In genomic region chr5:109315245-109315644, GRCh38 we compare ENCODE assay signal across 24 cellular contexts.
"Had no signal": no experiment of that assay in that cellular context is flagged by ENCODE, and none has a peak within 500 bp of the region (broad histone marks: within the 10 kb centered on the region; RNA-seq: fewer than 3 reads in every experiment).

No MANE protein-coding gene starts in this region.

- H2AFZ ChIP-seq: hepatocyte had no signal

- H3K36me3 ChIP-seq: esophagus muscularis mucosa, left ventricle myocardium inferior, lower lobe of right lung, pancreas, right lobe of liver, suprapubic skin, thyroid gland, upper lobe of left lung, uterus had no signal

- H3K79me2 ChIP-seq: hepatocyte had no signal

- H3K27me3 Mint-ChIP-seq: memory B cell, naive B cell, progenitor cell of endocrine pancreas had no signal

- H3K4me3 ChIP-seq: esophagus muscularis mucosa, hepatocyte, left ventricle myocardium inferior, lower lobe of right lung, pancreas, right lobe of liver, skin epidermis, suprapubic skin, thyroid gland, upper lobe of left lung, uterus had no signal

- DNase-seq: effector memory CD4-positive, alpha-beta T cell; head of caudate nucleus; kidney; left cardiac atrium; left ventricle myocardium inferior; lower lobe of right lung; naive B cell; occipital lobe; pancreas; right lobe of liver; stimulated activated naive CD4-positive, alpha-beta T cell treated with Interleukin-2 at 50 U/mL for 16 hours; thyroid gland; upper lobe of left lung; uterus had no signal

- ATAC-seq: left cardiac atrium, lower lobe of right lung, pancreas, right lobe of liver had no signal

- H3K4me2 ChIP-seq: hepatocyte had no signal

- H3K27ac Mint-ChIP-seq: memory B cell, mesothelial cell of epicardium, nephron had no signal

- H3K4me1 ChIP-seq: esophagus muscularis mucosa, left ventricle myocardium inferior, lower lobe of right lung, pancreas, suprapubic skin, thyroid gland, upper lobe of left lung, uterus had no signal

- H3K27me3 ChIP-seq: esophagus muscularis mucosa, hepatocyte, pancreas, right lobe of liver, suprapubic skin, thyroid gland, upper lobe of left lung, uterus had no signal

- H3K4me3 Mint-ChIP-seq: memory B cell, mesothelial cell of epicardium, naive B cell, nephron had no signal

- H3K9me3 ChIP-seq: esophagus muscularis mucosa, left ventricle myocardium inferior, lower lobe of right lung, pancreas, right lobe of liver, suprapubic skin, thyroid gland, upper lobe of left lung, uterus had no signal

- H3K27ac ChIP-seq: epithelial cell of prostate, esophagus muscularis mucosa, hepatocyte, left ventricle myocardium inferior, lower lobe of right lung, pancreas, right lobe of liver, skin epidermis, suprapubic skin, thyroid gland, upper lobe of left lung, uterus had no signal

- FAIRE-seq: endometrium, kidney, pancreas had no signal

- H3K4me1 Mint-ChIP-seq: mesothelial cell of epicardium, naive B cell had no signal

- H3K9me3 Mint-ChIP-seq: memory B cell, mesothelial cell of epicardium, nephron had no signal
